In genomic region chr6:118813795-118814194, GRCh38 we compare ENCODE assay signal across 16 cellular contexts.
DNase-seq lines count a peak whose midpoint lies in the region; ATAC-seq and TF ChIP-seq lines count a peak whose summit lies in the region.
"Had no signal": no experiment of that assay in that cellular context is flagged by ENCODE, and none has a peak within 500 bp of the region (broad histone marks: within the 10 kb centered on the region; RNA-seq: fewer than 3 reads in every experiment).

No MANE protein-coding gene starts in this region.

- peaks cover 8% of the 10 kb centered on the region for H3K36me3 Mint-ChIP-seq in CD4-positive, CD25-positive, alpha-beta regulatory T cell
- no peaks in the 10 kb centered on the region for H3K36me3 Mint-ChIP-seq in HFFc6 (ENCODE audit: low read depth)
- H3K36me3 Mint-ChIP-seq in naive thymus-derived CD4-positive, alpha-beta T cell = peaks cover 3 to 42% (median 11%) of the 10 kb centered on the region in 5 donors

- CTCF ChIA-PET in naive thymus-derived CD4-positive, alpha-beta T cell (lab: Charles Lee) = interaction anchor here (0.5 to 2.1 kb wide), 4 partner anchors 11 to 285 kb away, joined by 3 to 9 read pairs (median 3); no protein-coding TSS in a partner anchor

- POLR2A ChIA-PET in naive thymus-derived CD4-positive, alpha-beta T cell (lab: Charles Lee) = no interaction called here

- H3K9me3 Mint-ChIP-seq in CD4-positive, CD25-positive, alpha-beta regulatory T cell = peaks cover 0 to 2% (median 0%) of the 10 kb centered on the region in 7 donors
- H3K9me3 Mint-ChIP-seq in HFFc6 = no peaks in the 10 kb centered on the region
- peaks cover 0 to 13% (median 6%) of the 10 kb centered on the region in 11 donors for H3K9me3 Mint-ChIP-seq in naive thymus-derived CD4-positive, alpha-beta T cell

- no peaks in the 10 kb centered on the region for H3K27me3 ChIP-seq in CD4-positive, CD25-positive, alpha-beta regulatory T cell (ENCODE audit: control insufficient read depth, insufficient read depth, low read length)
- H3K27me3 ChIP-seq in naive thymus-derived CD4-positive, alpha-beta T cell (ENCODE audit: control insufficient read depth in 2 of 2, insufficient read depth in 2 of 2, low read length in 2 of 2) = no peaks in the 10 kb centered on the region
- H3K27me3 ChIP-seq: cardiac muscle cell, gastrocnemius medialis, pancreas, SJCRH30, transverse colon had no signal

- no peak for ATAC-seq in CD4-positive, CD25-positive, alpha-beta regulatory T cell (ENCODE audit: low read depth in 2 of 2)
- ATAC-seq in naive thymus-derived CD4-positive, alpha-beta T cell = no peak
- ATAC-seq in esophagus mucosa = no peak
- ATAC-seq: gastrocnemius medialis, left cardiac atrium, pancreas had no signal

- no peaks in the 10 kb centered on the region for H3K9me3 ChIP-seq in CD4-positive, CD25-positive, alpha-beta regulatory T cell (ENCODE audit: control insufficient read depth in 2 of 2, low read length in 2 of 2)
- no peaks in the 10 kb centered on the region for H3K9me3 ChIP-seq in naive thymus-derived CD4-positive, alpha-beta T cell (ENCODE audit: control insufficient read depth in 2 of 3, low read length in 3 of 3)
- H3K9me3 ChIP-seq: gastrocnemius medialis, pancreas, SJCRH30, transverse colon had no signal

- intact Hi-C loops in naive thymus-derived CD4-positive, alpha-beta T cell (cut with micrococcal nuclease) = loop anchor here in 1 of 2 donors (5.0 kb wide), 1 partner anchor 34 kb away; no protein-coding TSS in a partner anchor

- H3K4me1 Mint-ChIP-seq in CD4-positive, CD25-positive, alpha-beta regulatory T cell = peaks cover 20 to 55% (median 43%) of the 10 kb centered on the region in 4 donors
- H3K4me1 Mint-ChIP-seq in HFFc6 (ENCODE audit: low read depth) = peaks cover 32% of the 10 kb centered on the region
- peaks cover 21 to 46% (median 37%) of the 10 kb centered on the region in 7 donors for H3K4me1 Mint-ChIP-seq in naive thymus-derived CD4-positive, alpha-beta T cell

- H3K4me3 ChIP-seq in CD4-positive, CD25-positive, alpha-beta regulatory T cell (ENCODE audit: low read depth, low read length) = no peak overlapping the region
- H3K4me3 ChIP-seq in naive thymus-derived CD4-positive, alpha-beta T cell (ENCODE audit: low read length) = no peak overlapping the region
- H3K4me3 ChIP-seq: cardiac muscle cell, gastrocnemius medialis, pancreas, SJCRH30, transverse colon had no signal

- H3K27ac Mint-ChIP-seq in CD4-positive, CD25-positive, alpha-beta regulatory T cell = peak overlapping the region; percentile 83 to 87 (median 86)
- peak overlapping the region; percentile 60 for H3K27ac Mint-ChIP-seq in HFFc6
- peak overlapping the region; percentile 23 to 85 (median 69) for H3K27ac Mint-ChIP-seq in naive thymus-derived CD4-positive, alpha-beta T cell

- H3K27me3 Mint-ChIP-seq in CD4-positive, CD25-positive, alpha-beta regulatory T cell = no peaks in the 10 kb centered on the region
- H3K27me3 Mint-ChIP-seq in HFFc6 (ENCODE audit: insufficient read depth) = no peaks in the 10 kb centered on the region
- H3K27me3 Mint-ChIP-seq in naive thymus-derived CD4-positive, alpha-beta T cell = no peaks in the 10 kb centered on the region

- peaks cover 32% of the 10 kb centered on the region for H3K4me1 ChIP-seq in CD4-positive, CD25-positive, alpha-beta regulatory T cell (ENCODE audit: control insufficient read depth, insufficient read depth, low read length, poor library complexity, severe bottlenecking)
- H3K4me1 ChIP-seq in naive thymus-derived CD4-positive, alpha-beta T cell (ENCODE audit: control insufficient read depth in 2 of 2, insufficient read depth in 2 of 2, low read length in 2 of 2) = peaks cover 22 to 27% of the 10 kb centered on the region in 2 donors
- H3K4me1 ChIP-seq: gastrocnemius medialis, pancreas, SJCRH30, transverse colon had no signal

- H3K36me3 ChIP-seq in CD4-positive, CD25-positive, alpha-beta regulatory T cell (ENCODE audit: control insufficient read depth, insufficient read depth, low read length) = peaks cover 15% of the 10 kb centered on the region
- H3K36me3 ChIP-seq in naive thymus-derived CD4-positive, alpha-beta T cell (ENCODE audit: control insufficient read depth in 2 of 3, insufficient read depth in 3 of 3, low read length in 3 of 3) = no peaks in the 10 kb centered on the region
- H3K36me3 ChIP-seq: cardiac muscle cell, gastrocnemius medialis, pancreas, SJCRH30, transverse colon had no signal

- peak overlapping the region in 1 of 4 donors; percentile 8 for H3K4me3 Mint-ChIP-seq in CD4-positive, CD25-positive, alpha-beta regulatory T cell
- H3K4me3 Mint-ChIP-seq in HFFc6 = 0 out of 2 replicates have a peak overlapping the region, but pooled peaks have one; percentile 5
- H3K4me3 Mint-ChIP-seq in naive thymus-derived CD4-positive, alpha-beta T cell = no peak overlapping the region

- H3K27ac ChIP-seq in CD4-positive, CD25-positive, alpha-beta regulatory T cell (ENCODE audit: insufficient read depth, low read length, poor library complexity, severe bottlenecking) = peak overlapping the region; percentile 38
- no peak overlapping the region for H3K27ac ChIP-seq in naive thymus-derived CD4-positive, alpha-beta T cell (ENCODE audit: low read depth, low read length)
- H3K27ac ChIP-seq: cardiac muscle cell, gastrocnemius medialis, pancreas, SJCRH30, transverse colon had no signal

- no peak for TF ChIP-seq CTCF in HFFc6 (IDR thresholded peaks at IDR 0.05)

- no peak for DNase-seq in CD4-positive, CD25-positive, alpha-beta regulatory T cell
- DNase-seq in HFFc6 = peak; percentile 21
- DNase-seq in amniotic epithelial cell (ENCODE audit: low read depth) = peak; percentile 56
- no peak for DNase-seq in naive thymus-derived CD4-positive, alpha-beta T cell
- DNase-seq in NCI-H1694 treated with DMSO at 0.1 percent for 48 hours (lab: John Stamatoyannopoulos, UW) = no peak
- DNase-seq in occipital lobe (lab: John Stamatoyannopoulos, UW) = no peak
- DNase-seq: DMS153, gastrocnemius medialis, left cardiac atrium, NCI-H1092, NCI-H510A treated with DMSO at 0.1 percent for 48 hours, pancreas, SJCRH30, transverse colon had no signal

Comparison
In these comparisons a context has a peak if more than half of its experiments do, and no peak if none do; other contexts are left out.
1. DNase-seq: peak in HFFc6 (single experiment) and amniotic epithelial cell (single experiment); none in CD4-positive, CD25-positive, alpha-beta regulatory T cell (0 of 3), naive thymus-derived CD4-positive, alpha-beta T cell (0 of 9), NCI-H1694 treated with DMSO at 0.1 percent for 48 hours (single experiment) and occipital lobe (single experiment).
2. Peak in every context shown above with its lines, with median percentiles within 50 percentile points of each other: H3K27ac Mint-ChIP-seq.